In genomic region chr7:30321089-30321991, GRCh38 we compare ENCODE assay signal across 8 cellular contexts. TPM values are rescaled to one million over a fixed set of nuclear protein-coding genes. Genes with fewer than 3 reads are reported as not detected.
DNase-seq lines count a peak whose midpoint lies in the region; ATAC-seq and TF ChIP-seq lines count a peak whose summit lies in the region.

No MANE protein-coding gene starts in this region.

- H3K27me3 ChIP-seq in ascending aorta (no peaks in the 10 kb centered on the region), mononuclear cell (ENCODE audit: insufficient read depth, low read length) (no peaks in the 10 kb centered on the region)

- ATAC-seq in HG02798 (IDR thresholded peaks at IDR 0.05; ENCODE audit: poor library complexity, unreplicated experiment), result peak; percentile 29
- ATAC-seq in GM19452 (IDR thresholded peaks at IDR 0.05; ENCODE audit: unreplicated experiment), result no peak

- H3K9me3 ChIP-seq in ascending aorta (no peaks in the 10 kb centered on the region), mononuclear cell (ENCODE audit: low read depth, low read length) (no peaks in the 10 kb centered on the region)

- peak overlapping the region in 1 of 2 donors; percentile 8 for H3K27ac ChIP-seq in ascending aorta

- intact Hi-C loops in ascending aorta (cut with DNase I), result no loop called here

- H3K4me3 ChIP-seq in AG09309 (ENCODE audit: control insufficient read depth, low read depth, low read length) (peak overlapping the region; percentile 4), ascending aorta (peak overlapping the region; percentile 2 to 35), mononuclear cell (ENCODE audit: low read length) (peak overlapping the region; percentile 22)

- H3K4me1 ChIP-seq in ascending aorta (peaks cover 3 to 13% of the 10 kb centered on the region in 2 donors), mononuclear cell (ENCODE audit: insufficient read depth, low read length) (peaks cover 37% of the 10 kb centered on the region)

- TF ChIP-seq CTCF in AG09309 (IDR thresholded peaks at IDR 0.05; ENCODE audit: control insufficient read depth, insufficient read depth, low read depth, low read length, missing control alignments) (no peak), ascending aorta (IDR thresholded peaks at IDR 0.05) (no peak)

- no peaks in the 10 kb centered on the region for H3K36me3 ChIP-seq in ascending aorta

- no peak for DNase-seq in AG09309 (ENCODE audit: low read depth)
- no peak for DNase-seq in ascending aorta (ENCODE audit: low spot score in 2 of 2)
- DNase-seq in 8988T, result no peak
- DNase-seq in DMS114 treated with DMSO at 0.1 percent for 48 hours (lab: John Stamatoyannopoulos, UW; ENCODE audit: unreplicated experiment), result no peak
- no peak for DNase-seq in HuH-7 (ENCODE audit: low spot score)

RNA-seq across cellular contexts. Expression of gene ZNRF2, which starts 36.9 kb away (rescaled TPM):
- total RNA-seq in ascending aorta (31.7 TPM), mononuclear cell (34.1 TPM)
